Comparison of ENCODE assay signal across 7 cellular contexts in genomic region chr6:24057030-24057429, GRCh38.
"Had no signal": no experiment of that assay in that cellular context is flagged by ENCODE, and none has a peak within 500 bp of the region (broad histone marks: within the 10 kb centered on the region; RNA-seq: fewer than 3 reads in every experiment).

No MANE protein-coding gene starts in this region.

- ATAC-seq: K562 had no signal

- H3K27ac Mint-ChIP-seq: IgD-negative memory B cell had no signal

- FAIRE-seq: HTR-8/SVneo, K562 had no signal

- DNase-seq: IMR-90, KBM-7, KG1 had no signal

- H3K36me3 Mint-ChIP-seq: IgD-negative memory B cell had no signal

- H3K4me3 ChIP-seq: K562 had no signal

- H3K27ac ChIP-seq: HL-60 had no signal
